ENCODE assay signal across 8 cellular contexts in the genomic region with DNA sequence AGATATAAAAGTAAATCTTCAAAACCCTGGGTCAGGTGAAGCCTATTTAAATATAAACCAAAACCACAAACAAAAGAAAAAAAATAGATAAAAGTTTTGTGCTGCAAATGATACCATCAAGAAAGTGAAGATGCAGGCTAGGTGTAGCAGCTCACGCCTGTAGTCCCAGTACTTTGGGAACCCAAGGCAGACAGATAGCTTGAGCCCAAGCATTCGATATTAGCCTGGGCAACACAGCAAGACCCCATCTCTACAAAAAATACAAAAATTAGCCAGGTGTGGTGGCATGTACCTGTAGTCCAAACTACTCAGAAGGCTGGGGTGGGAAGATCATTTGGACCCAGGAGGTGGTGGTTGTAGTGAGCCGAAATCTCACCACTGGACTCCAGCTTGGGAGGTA.
"Had no signal": no experiment of that assay in that cellular context is flagged by ENCODE, and none has a peak within 500 bp of the region (broad histone marks: within the 10 kb centered on the region; RNA-seq: fewer than 3 reads in every experiment).

No MANE protein-coding gene starts in this region.

- ATAC-seq: GM12878 had no signal

- FAIRE-seq: G401.6, GM12878, GM12891, GM12892, GM18507, GM19239 had no signal

- DNase-seq: GDM1, GF-D8 had no signal

- H3K4me3 ChIP-seq: GM12878 had no signal
